ENCODE assay signal across 1 cellular context in genomic region chr5:141968914-141969608, GRCh38.
TF ChIP-seq lines count a peak whose summit lies in the region.

Gene RNF14 (plus strand): TSS chr5:141969105. CDS start chr5:141973589, 4,484 bp downstream.

TF ChIP-seq in H1, 55 proteins besides CTCF, POLR2A, EP300 and RAD21 (continued from another document):
- TF ChIP-seq KDM1A (IDR thresholded peaks at IDR 0.05; ENCODE audit: borderline replicate concordance, low read length), result no peak
- TF ChIP-seq MAFK (IDR thresholded peaks at IDR 0.05; ENCODE audit: low read depth, low read length), result no peak
- TF ChIP-seq KDM5A (IDR thresholded peaks at IDR 0.05; ENCODE audit: low read length), result no peak
- no peak for TF ChIP-seq NANOG (IDR thresholded peaks at IDR 0.05; ENCODE audit: insufficient read depth, low read depth, low read length, poor library complexity, severe bottlenecking)
- no peak for TF ChIP-seq POLR2AphosphoS5 (IDR thresholded peaks at IDR 0.05; ENCODE audit: low read depth, low read length)
- peak; percentile 93 for TF ChIP-seq ASH2L (IDR thresholded peaks at IDR 0.05; ENCODE audit: low read length)
- no peak for TF ChIP-seq BACH1 (IDR thresholded peaks at IDR 0.05; ENCODE audit: low read length)
- TF ChIP-seq, protein P1, sequence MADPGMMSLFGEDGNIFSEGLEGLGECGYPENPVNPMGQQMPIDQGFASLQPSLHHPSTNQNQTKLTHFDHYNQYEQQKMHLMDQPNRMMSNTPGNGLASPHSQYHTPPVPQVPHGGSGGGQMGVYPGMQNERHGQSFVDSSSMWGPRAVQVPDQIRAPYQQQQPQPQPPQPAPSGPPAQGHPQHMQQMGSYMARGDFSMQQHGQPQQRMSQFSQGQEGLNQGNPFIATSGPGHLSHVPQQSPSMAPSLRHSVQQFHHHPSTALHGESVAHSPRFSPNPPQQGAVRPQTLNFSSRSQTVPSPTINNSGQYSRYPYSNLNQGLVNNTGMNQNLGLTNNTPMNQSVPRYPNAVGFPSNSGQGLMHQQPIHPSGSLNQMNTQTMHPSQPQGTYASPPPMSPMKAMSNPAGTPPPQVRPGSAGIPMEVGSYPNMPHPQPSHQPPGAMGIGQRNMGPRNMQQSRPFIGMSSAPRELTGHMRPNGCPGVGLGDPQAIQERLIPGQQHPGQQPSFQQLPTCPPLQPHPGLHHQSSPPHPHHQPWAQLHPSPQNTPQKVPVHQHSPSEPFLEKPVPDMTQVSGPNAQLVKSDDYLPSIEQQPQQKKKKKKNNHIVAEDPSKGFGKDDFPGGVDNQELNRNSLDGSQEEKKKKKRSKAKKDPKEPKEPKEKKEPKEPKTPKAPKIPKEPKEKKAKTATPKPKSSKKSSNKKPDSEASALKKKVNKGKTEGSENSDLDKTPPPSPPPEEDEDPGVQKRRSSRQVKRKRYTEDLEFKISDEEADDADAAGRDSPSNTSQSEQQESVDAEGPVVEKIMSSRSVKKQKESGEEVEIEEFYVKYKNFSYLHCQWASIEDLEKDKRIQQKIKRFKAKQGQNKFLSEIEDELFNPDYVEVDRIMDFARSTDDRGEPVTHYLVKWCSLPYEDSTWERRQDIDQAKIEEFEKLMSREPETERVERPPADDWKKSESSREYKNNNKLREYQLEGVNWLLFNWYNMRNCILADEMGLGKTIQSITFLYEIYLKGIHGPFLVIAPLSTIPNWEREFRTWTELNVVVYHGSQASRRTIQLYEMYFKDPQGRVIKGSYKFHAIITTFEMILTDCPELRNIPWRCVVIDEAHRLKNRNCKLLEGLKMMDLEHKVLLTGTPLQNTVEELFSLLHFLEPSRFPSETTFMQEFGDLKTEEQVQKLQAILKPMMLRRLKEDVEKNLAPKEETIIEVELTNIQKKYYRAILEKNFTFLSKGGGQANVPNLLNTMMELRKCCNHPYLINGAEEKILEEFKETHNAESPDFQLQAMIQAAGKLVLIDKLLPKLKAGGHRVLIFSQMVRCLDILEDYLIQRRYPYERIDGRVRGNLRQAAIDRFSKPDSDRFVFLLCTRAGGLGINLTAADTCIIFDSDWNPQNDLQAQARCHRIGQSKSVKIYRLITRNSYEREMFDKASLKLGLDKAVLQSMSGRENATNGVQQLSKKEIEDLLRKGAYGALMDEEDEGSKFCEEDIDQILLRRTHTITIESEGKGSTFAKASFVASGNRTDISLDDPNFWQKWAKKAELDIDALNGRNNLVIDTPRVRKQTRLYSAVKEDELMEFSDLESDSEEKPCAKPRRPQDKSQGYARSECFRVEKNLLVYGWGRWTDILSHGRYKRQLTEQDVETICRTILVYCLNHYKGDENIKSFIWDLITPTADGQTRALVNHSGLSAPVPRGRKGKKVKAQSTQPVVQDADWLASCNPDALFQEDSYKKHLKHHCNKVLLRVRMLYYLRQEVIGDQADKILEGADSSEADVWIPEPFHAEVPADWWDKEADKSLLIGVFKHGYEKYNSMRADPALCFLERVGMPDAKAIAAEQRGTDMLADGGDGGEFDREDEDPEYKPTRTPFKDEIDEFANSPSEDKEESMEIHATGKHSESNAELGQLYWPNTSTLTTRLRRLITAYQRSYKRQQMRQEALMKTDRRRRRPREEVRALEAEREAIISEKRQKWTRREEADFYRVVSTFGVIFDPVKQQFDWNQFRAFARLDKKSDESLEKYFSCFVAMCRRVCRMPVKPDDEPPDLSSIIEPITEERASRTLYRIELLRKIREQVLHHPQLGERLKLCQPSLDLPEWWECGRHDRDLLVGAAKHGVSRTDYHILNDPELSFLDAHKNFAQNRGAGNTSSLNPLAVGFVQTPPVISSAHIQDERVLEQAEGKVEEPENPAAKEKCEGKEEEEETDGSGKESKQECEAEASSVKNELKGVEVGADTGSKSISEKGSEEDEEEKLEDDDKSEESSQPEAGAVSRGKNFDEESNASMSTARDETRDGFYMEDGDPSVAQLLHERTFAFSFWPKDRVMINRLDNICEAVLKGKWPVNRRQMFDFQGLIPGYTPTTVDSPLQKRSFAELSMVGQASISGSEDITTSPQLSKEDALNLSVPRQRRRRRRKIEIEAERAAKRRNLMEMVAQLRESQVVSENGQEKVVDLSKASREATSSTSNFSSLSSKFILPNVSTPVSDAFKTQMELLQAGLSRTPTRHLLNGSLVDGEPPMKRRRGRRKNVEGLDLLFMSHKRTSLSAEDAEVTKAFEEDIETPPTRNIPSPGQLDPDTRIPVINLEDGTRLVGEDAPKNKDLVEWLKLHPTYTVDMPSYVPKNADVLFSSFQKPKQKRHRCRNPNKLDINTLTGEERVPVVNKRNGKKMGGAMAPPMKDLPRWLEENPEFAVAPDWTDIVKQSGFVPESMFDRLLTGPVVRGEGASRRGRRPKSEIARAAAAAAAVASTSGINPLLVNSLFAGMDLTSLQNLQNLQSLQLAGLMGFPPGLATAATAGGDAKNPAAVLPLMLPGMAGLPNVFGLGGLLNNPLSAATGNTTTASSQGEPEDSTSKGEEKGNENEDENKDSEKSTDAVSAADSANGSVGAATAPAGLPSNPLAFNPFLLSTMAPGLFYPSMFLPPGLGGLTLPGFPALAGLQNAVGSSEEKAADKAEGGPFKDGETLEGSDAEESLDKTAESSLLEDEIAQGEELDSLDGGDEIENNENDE (IDR thresholded peaks at IDR 0.05; ENCODE audit: insufficient replicate concordance, low read length), result no peak
- TF ChIP-seq ZNF274 (IDR thresholded peaks at IDR 0.05; ENCODE audit: borderline replicate concordance, extremely low read depth, low read length), result no peak
- TF ChIP-seq CBX8 (IDR thresholded peaks at IDR 0.05; ENCODE audit: borderline replicate concordance, low read depth, low read length), result no peak
- no peak for TF ChIP-seq SP4 (IDR thresholded peaks at IDR 0.05; ENCODE audit: low read length)
- TF ChIP-seq CHD2 (IDR thresholded peaks at IDR 0.05; ENCODE audit: low read length), result no peak
- peak; percentile 45 for TF ChIP-seq SAP30 (IDR thresholded peaks at IDR 0.05; ENCODE audit: insufficient read depth, insufficient replicate concordance, low read length)
- TF ChIP-seq CHD1 (IDR thresholded peaks at IDR 0.05; ENCODE audit: low read depth, low read length), result no peak
- 0 out of 2 replicates have a peak, but pooled peaks have one; percentile 35 for TF ChIP-seq YY1 (IDR thresholded peaks at IDR 0.05; ENCODE audit: low read depth, low read length)
- no peak; the same call in 1 of the 2 replicates for TF ChIP-seq USF2 (IDR thresholded peaks at IDR 0.05; ENCODE audit: low read length)
- no peak for TF ChIP-seq SUZ12 (IDR thresholded peaks at IDR 0.05; ENCODE audit: low read length)
- no peak for TF ChIP-seq POU5F1 (IDR thresholded peaks at IDR 0.05; ENCODE audit: low read depth, low read length)
- TF ChIP-seq RNF2 (IDR thresholded peaks at IDR 0.05; ENCODE audit: borderline replicate concordance, low read depth, low read length, missing control alignments, poor library complexity, severe bottlenecking), result no peak
- no peak for TF ChIP-seq HDAC6 (IDR thresholded peaks at IDR 0.05; ENCODE audit: low read depth, low read length)
- TF ChIP-seq SP1 (IDR thresholded peaks at IDR 0.05; ENCODE audit: low read depth, low read length), result no peak
- peak; percentile 72 for TF ChIP-seq TAF1 (IDR thresholded peaks at IDR 0.05; ENCODE audit: low read depth, low read length)
- no peak for TF ChIP-seq SIRT6 (IDR thresholded peaks at IDR 0.05; ENCODE audit: low read length)
- TF ChIP-seq JUN (IDR thresholded peaks at IDR 0.05; ENCODE audit: low read depth, low read length), result no peak
- TF ChIP-seq, protein P2, sequence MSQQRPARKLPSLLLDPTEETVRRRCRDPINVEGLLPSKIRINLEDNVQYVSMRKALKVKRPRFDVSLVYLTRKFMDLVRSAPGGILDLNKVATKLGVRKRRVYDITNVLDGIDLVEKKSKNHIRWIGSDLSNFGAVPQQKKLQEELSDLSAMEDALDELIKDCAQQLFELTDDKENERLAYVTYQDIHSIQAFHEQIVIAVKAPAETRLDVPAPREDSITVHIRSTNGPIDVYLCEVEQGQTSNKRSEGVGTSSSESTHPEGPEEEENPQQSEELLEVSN (IDR thresholded peaks at IDR 0.05), result 0 out of 2 replicates have a peak, but pooled peaks have one; percentile 14
- 0 out of 2 replicates have a peak, but pooled peaks have one; percentile 13 for TF ChIP-seq CREB1 (IDR thresholded peaks at IDR 0.05)
- no peak for TF ChIP-seq SIX5 (IDR thresholded peaks at IDR 0.05; ENCODE audit: low read depth, low read length)
- no peak for TF ChIP-seq EGR1 (IDR thresholded peaks at IDR 0.05; ENCODE audit: borderline replicate concordance, low read depth, low read length)
- TF ChIP-seq SP2 (IDR thresholded peaks at IDR 0.05; ENCODE audit: low read length), result no peak
- no peak for TF ChIP-seq CBX5 (IDR thresholded peaks at IDR 0.05; ENCODE audit: low read depth, low read length)
- TF ChIP-seq RFX5 (IDR thresholded peaks at IDR 0.05; ENCODE audit: borderline replicate concordance, low read depth, low read length), result no peak
- no peak for TF ChIP-seq GTF2F1 (IDR thresholded peaks at IDR 0.05; ENCODE audit: borderline replicate concordance, low read depth, low read length)
- TF ChIP-seq GABPA (IDR thresholded peaks at IDR 0.05; ENCODE audit: borderline replicate concordance, insufficient read depth, low read length), result peak; percentile 60; the same call in 1 of the 2 replicates
- TF ChIP-seq NRF1 (IDR thresholded peaks at IDR 0.05; ENCODE audit: low read depth, low read length), result peak; percentile 66
- no peak for TF ChIP-seq RXRA (IDR thresholded peaks at IDR 0.05; ENCODE audit: insufficient read depth, low read depth, low read length)
- TF ChIP-seq ATF3 (IDR thresholded peaks at IDR 0.05; ENCODE audit: insufficient read depth, low read depth, low read length), result 0 out of 2 replicates have a peak, but pooled peaks have one; percentile 17
- TF ChIP-seq BCL11A (IDR thresholded peaks at IDR 0.05; ENCODE audit: low read depth in 2 of 2, low read length in 2 of 2), result no peak
- no peak for TF ChIP-seq CEBPB (IDR thresholded peaks at IDR 0.05; ENCODE audit: low read depth, low read length)
- TF ChIP-seq, protein P3, sequence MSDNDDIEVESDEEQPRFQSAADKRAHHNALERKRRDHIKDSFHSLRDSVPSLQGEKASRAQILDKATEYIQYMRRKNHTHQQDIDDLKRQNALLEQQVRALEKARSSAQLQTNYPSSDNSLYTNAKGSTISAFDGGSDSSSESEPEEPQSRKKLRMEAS (IDR thresholded peaks at IDR 0.05), result peak; percentile 56; the same call in 1 of the 2 replicates
- TF ChIP-seq PHF8 (conservative IDR thresholded peaks at IDR 0.05; ENCODE audit: low read depth, low read length), result peak; percentile 82
- TF ChIP-seq, protein P4, sequence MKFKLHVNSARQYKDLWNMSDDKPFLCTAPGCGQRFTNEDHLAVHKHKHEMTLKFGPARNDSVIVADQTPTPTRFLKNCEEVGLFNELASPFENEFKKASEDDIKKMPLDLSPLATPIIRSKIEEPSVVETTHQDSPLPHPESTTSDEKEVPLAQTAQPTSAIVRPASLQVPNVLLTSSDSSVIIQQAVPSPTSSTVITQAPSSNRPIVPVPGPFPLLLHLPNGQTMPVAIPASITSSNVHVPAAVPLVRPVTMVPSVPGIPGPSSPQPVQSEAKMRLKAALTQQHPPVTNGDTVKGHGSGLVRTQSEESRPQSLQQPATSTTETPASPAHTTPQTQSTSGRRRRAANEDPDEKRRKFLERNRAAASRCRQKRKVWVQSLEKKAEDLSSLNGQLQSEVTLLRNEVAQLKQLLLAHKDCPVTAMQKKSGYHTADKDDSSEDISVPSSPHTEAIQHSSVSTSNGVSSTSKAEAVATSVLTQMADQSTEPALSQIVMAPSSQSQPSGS (IDR thresholded peaks at IDR 0.05; ENCODE audit: low read length), result no peak
